Comparison of ENCODE assay signal across 1 cellular context in genomic region chr17:18246880-18247612, GRCh38.
TF ChIP-seq lines count a peak whose summit lies in the region.

No MANE protein-coding gene starts in this region.

TF ChIP-seq in K562, 482 proteins besides CTCF, POLR2A, EP300 and RAD21 (continued from another document and continues in another):
- TF ChIP-seq NFYB (IDR thresholded peaks at IDR 0.05; ENCODE audit: extremely low read depth, insufficient read length), result no peak
- no peak for TF ChIP-seq BCL6 (CRISPR knock-in tag; IDR thresholded peaks at IDR 0.05)
- no peak for TF ChIP-seq POU5F1 (IDR thresholded peaks at IDR 0.05; ENCODE audit: borderline replicate concordance, low read depth, low read length, partially characterized antibody)
- no peak for TF ChIP-seq MYNN (IDR thresholded peaks at IDR 0.05)
- no peak for TF ChIP-seq MYNN (CRISPR knock-in tag; IDR thresholded peaks at IDR 0.05)
- peak; percentile 62 for TF ChIP-seq MGA (IDR thresholded peaks at IDR 0.05)
- TF ChIP-seq ZNF431 (CRISPR knock-in tag; IDR thresholded peaks at IDR 0.05), result no peak
- TF ChIP-seq MAX (CRISPR knock-in tag; IDR thresholded peaks at IDR 0.05), result 0 out of 2 replicates have a peak, but pooled peaks have one; percentile 28
- TF ChIP-seq CHD2 (IDR thresholded peaks at IDR 0.05; ENCODE audit: low read depth, low read length), result 0 out of 2 replicates have a peak, but pooled peaks have one; percentile 10
- TF ChIP-seq MNT (conservative IDR thresholded peaks at IDR 0.05), result peak in 1 of 2 experiments; percentile 57; a peak in 2 of 4 replicates
- TF ChIP-seq SRF (CRISPR knock-in tag; IDR thresholded peaks at IDR 0.05), result peak in 1 of 2 experiments; percentile 33; a peak in 1 of 4 replicates
- no peak for TF ChIP-seq NCOA6 (IDR thresholded peaks at IDR 0.05)
- no peak for TF ChIP-seq GATAD2B (IDR thresholded peaks at IDR 0.05; ENCODE audit: borderline replicate concordance)
- TF ChIP-seq SUPT5H (IDR thresholded peaks at IDR 0.05), result peak; percentile 44; the same call in 1 of the 2 replicates
- TF ChIP-seq CBFB (CRISPR knock-in tag; IDR thresholded peaks at IDR 0.05), result no peak
- no peak for TF ChIP-seq HDAC2 (IDR thresholded peaks at IDR 0.05)
- TF ChIP-seq DPF2 (IDR thresholded peaks at IDR 0.05), result no peak
- TF ChIP-seq, protein P1, sequence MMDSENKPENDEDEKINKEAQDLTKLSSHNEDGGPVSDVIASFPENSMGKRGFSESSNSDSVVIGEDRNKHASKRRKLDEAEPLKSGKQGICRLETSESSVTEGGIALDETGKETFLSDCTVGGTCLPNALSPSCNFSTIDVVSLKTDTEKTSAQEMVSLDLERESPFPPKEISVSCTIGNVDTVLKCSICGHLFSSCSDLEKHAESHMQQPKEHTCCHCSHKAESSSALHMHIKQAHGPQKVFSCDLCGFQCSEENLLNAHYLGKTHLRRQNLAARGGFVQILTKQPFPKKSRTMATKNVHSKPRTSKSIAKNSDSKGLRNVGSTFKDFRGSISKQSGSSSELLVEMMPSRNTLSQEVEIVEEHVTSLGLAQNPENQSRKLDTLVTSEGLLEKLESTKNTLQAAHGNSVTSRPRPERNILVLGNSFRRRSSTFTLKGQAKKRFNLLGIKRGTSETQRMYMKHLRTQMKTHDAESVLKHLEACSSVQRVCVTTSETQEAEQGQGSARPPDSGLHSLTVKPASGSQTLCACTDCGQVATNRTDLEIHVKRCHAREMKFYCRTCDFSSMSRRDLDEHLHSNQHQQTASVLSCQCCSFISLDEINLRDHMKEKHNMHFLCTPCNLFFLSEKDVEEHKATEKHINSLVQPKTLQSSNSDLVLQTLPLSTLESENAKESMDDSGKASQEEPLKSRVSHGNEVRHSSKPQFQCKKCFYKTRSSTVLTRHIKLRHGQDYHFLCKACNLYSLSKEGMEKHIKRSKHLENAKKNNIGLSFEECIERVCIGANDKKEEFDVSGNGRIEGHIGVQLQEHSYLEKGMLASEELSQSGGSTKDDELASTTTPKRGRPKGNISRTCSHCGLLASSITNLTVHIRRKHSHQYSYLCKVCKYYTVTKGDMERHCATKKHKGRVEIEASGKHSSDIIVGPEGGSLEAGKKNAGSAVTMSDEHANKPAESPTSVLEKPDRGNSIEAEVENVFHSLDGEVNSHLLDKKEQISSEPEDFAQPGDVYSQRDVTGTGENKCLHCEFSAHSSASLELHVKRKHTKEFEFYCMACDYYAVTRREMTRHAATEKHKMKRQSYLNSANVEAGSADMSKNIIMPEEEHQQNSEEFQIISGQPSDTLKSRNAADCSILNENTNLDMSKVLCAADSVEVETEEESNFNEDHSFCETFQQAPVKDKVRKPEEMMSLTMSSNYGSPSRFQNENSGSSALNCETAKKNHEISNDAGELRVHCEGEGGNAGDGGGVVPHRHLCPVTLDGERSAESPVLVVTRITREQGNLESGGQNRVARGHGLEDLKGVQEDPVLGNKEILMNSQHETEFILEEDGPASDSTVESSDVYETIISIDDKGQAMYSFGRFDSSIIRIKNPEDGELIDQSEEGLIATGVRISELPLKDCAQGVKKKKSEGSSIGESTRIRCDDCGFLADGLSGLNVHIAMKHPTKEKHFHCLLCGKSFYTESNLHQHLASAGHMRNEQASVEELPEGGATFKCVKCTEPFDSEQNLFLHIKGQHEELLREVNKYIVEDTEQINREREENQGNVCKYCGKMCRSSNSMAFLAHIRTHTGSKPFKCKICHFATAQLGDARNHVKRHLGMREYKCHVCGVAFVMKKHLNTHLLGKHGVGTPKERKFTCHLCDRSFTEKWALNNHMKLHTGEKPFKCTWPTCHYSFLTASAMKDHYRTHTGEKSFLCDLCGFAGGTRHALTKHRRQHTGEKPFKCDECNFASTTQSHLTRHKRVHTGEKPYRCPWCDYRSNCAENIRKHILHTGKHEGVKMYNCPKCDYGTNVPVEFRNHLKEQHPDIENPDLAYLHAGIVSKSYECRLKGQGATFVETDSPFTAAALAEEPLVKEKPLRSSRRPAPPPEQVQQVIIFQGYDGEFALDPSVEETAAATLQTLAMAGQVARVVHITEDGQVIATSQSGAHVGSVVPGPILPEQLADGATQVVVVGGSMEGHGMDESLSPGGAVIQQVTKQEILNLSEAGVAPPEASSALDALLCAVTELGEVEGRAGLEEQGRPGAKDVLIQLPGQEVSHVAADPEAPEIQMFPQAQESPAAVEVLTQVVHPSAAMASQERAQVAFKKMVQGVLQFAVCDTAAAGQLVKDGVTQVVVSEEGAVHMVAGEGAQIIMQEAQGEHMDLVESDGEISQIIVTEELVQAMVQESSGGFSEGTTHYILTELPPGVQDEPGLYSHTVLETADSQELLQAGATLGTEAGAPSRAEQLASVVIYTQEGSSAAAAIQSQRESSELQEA (IDR thresholded peaks at IDR 0.05; ENCODE audit: low read depth), result no peak
- no peak for TF ChIP-seq ZNF77 (CRISPR knock-in tag; IDR thresholded peaks at IDR 0.05)
- TF ChIP-seq, protein P2, sequence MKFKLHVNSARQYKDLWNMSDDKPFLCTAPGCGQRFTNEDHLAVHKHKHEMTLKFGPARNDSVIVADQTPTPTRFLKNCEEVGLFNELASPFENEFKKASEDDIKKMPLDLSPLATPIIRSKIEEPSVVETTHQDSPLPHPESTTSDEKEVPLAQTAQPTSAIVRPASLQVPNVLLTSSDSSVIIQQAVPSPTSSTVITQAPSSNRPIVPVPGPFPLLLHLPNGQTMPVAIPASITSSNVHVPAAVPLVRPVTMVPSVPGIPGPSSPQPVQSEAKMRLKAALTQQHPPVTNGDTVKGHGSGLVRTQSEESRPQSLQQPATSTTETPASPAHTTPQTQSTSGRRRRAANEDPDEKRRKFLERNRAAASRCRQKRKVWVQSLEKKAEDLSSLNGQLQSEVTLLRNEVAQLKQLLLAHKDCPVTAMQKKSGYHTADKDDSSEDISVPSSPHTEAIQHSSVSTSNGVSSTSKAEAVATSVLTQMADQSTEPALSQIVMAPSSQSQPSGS (CRISPR knock-in tag; IDR thresholded peaks at IDR 0.05), result no peak
- TF ChIP-seq ZKSCAN3 (CRISPR knock-in tag; IDR thresholded peaks at IDR 0.05), result no peak
- TF ChIP-seq HEY1 (CRISPR knock-in tag; IDR thresholded peaks at IDR 0.05; ENCODE audit: borderline replicate concordance), result no peak
- TF ChIP-seq SAP30 (IDR thresholded peaks at IDR 0.05; ENCODE audit: borderline replicate concordance, insufficient read depth, low read depth, low read length, poor library complexity, severe bottlenecking), result peak; percentile 63
- no peak for TF ChIP-seq DLX4 (CRISPR knock-in tag; IDR thresholded peaks at IDR 0.05)
- TF ChIP-seq HDAC1 (IDR thresholded peaks at IDR 0.05), result peak in 1 of 2 experiments; percentile 48; a peak in 1 of 4 replicates
- no peak for TF ChIP-seq ZNF740 (CRISPR knock-in tag; IDR thresholded peaks at IDR 0.05)
- peak in 1 of 2 experiments; percentile 59; a peak in 1 of 4 replicates for TF ChIP-seq ZNF740 (tag; IDR thresholded peaks at IDR 0.05)
- peak in 1 of 3 experiments; percentile 32 for TF ChIP-seq YY1 (IDR thresholded peaks at IDR 0.05; ENCODE audit: borderline replicate concordance in 1 of 3, control insufficient read depth in 1 of 3, extremely low read depth in 1 of 3, insufficient read depth in 3 of 3, insufficient read length in 1 of 3, insufficient replicate concordance in 2 of 3, low read depth in 1 of 3, low read length in 2 of 3)
- no peak for TF ChIP-seq POLR2AphosphoS2 (IDR thresholded peaks at IDR 0.05; ENCODE audit: low read length)
- TF ChIP-seq TARDBP (IDR thresholded peaks at IDR 0.05), result no peak
- TF ChIP-seq NBN (IDR thresholded peaks at IDR 0.05; ENCODE audit: low read depth), result no peak
- TF ChIP-seq CXXC5 (CRISPR knock-in tag; IDR thresholded peaks at IDR 0.05), result peak; percentile 32; the same call in 1 of the 2 replicates
- TF ChIP-seq RBFOX2 (IDR thresholded peaks at IDR 0.05; ENCODE audit: low read depth, low read length), result peak; percentile 51
- TF ChIP-seq NFIC (IDR thresholded peaks at IDR 0.05), result peak; percentile 54
- TF ChIP-seq HNRNPUL1 (IDR thresholded peaks at IDR 0.05; ENCODE audit: low read length), result no peak
- no peak for TF ChIP-seq SIRT6 (IDR thresholded peaks at IDR 0.05; ENCODE audit: low read depth, low read length)
